1 cellular context compared by ENCODE assay signal in the genomic region with DNA sequence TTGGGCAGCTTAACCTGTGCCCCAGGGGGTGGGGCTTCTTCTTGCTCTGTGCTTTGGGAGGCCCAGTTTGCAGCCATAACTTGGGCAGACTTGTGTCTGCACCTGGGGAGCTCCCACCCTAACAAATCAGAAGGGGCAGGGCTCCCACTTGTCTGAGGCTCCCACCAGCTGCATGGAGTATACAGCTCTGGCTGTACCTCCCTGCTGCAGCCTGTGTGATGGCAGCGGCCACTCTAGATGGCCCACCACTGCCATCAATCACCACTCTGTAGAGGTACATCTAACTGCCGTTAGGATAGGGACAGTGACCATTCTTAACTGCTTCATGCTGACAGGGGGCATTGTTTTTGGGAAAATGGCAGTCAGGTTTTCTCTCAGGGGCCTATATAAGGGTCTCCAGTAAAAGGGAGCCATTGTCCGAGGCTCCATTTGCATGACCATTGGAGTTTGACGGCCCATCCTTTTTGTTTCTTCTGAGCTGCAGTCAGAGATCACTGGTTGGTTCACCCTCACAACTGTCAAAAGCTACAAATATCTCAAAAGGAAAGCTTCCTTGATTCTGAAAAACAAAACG.
TF ChIP-seq lines count a peak whose summit lies in the region.

No MANE protein-coding gene starts in this region.

TF ChIP-seq in K562, 482 proteins besides CTCF, POLR2A, EP300 and RAD21:
- TF ChIP-seq, protein P1, sequence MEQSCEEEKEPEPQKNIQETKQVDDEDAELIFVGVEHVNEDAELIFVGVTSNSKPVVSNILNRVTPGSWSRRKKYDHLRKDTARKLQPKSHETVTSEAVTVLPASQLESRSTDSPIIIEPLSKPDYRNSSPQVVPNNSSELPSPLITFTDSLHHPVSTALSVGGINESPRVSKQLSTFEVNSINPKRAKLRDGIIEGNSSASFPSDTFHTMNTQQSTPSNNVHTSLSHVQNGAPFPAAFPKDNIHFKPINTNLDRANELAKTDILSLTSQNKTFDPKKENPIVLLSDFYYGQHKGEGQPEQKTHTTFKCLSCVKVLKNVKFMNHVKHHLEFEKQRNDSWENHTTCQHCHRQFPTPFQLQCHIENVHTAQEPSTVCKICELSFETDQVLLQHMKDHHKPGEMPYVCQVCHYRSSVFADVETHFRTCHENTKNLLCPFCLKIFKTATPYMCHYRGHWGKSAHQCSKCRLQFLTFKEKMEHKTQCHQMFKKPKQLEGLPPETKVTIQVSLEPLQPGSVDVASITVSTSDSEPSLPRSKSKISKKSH (CRISPR knock-in tag; IDR thresholded peaks at IDR 0.05) = no peak
- TF ChIP-seq, protein P2, sequence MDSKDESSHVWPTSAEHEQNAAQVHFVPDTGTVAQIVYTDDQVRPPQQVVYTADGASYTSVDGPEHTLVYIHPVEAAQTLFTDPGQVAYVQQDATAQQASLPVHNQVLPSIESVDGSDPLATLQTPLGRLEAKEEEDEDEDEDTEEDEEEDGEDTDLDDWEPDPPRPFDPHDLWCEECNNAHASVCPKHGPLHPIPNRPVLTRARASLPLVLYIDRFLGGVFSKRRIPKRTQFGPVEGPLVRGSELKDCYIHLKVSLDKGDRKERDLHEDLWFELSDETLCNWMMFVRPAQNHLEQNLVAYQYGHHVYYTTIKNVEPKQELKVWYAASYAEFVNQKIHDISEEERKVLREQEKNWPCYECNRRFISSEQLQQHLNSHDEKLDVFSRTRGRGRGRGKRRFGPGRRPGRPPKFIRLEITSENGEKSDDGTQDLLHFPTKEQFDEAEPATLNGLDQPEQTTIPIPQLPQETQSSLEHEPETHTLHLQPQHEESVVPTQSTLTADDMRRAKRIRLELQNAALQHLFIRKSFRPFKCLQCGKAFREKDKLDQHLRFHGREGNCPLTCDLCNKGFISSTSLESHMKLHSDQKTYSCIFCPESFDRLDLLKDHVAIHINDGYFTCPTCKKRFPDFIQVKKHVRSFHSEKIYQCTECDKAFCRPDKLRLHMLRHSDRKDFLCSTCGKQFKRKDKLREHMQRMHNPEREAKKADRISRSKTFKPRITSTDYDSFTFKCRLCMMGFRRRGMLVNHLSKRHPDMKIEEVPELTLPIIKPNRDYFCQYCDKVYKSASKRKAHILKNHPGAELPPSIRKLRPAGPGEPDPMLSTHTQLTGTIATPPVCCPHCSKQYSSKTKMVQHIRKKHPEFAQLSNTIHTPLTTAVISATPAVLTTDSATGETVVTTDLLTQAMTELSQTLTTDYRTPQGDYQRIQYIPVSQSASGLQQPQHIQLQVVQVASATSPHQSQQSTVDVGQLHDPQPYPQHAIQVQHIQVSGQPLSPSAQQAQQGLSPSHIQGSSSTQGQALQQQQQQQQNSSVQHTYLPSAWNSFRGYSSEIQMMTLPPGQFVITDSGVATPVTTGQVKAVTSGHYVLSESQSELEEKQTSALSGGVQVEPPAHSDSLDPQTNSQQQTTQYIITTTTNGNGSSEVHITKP (IDR thresholded peaks at IDR 0.05; ENCODE audit: partially characterized antibody) = peak; percentile 60
